Comparison of ENCODE assay signal across 8 cellular contexts in the genomic region with DNA sequence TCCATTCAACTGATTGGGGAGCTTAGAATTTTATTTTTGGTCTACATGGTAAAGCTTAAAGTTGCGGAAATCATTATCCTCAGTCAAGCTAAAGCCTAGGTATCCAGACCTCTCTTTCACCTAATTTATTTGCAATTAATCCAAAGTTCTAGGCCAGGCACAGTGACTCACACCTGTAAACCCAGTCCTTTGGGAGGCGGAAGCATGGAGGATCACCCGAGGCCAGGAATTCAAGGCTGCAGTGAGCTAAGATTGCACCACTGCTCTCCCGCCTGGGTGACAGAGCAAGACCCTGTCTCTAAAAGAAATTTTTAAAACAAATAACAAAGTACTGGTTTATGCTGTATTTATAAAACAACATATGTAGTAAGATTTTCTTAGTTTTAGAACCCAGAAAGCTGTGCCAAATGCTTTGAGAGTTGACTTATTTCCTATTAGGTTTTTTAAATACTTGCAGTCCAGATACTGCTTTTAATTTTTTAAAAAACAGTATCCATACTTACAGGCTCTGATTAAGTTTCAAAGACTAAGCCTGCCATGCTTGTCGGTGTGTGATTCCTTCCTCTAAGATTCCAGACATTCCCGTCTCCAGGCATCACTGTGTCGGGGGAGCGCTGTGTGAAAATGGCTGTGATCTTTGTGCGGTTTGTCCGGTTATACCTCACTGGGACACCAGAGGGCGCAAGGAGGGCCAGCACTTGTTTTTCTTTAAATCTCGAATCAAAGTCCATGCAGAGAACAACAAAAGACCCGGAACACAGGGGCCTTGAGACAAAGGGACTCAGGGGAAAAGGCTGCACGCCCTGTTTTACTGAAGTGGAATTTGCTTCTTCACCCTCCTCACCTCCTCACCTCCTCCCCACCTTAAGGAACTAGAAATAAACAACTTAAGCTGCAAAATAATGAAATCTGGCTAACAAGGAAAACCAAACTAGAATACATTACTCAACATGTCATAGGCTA. TPM values are rescaled to one million over a fixed set of nuclear protein-coding genes. Genes with fewer than 3 reads are reported as not detected.
DNase-seq lines count a peak whose midpoint lies in the region; FAIRE-seq and TF ChIP-seq lines count a peak whose summit lies in the region.

No MANE protein-coding gene starts in this region.

- H3K27ac ChIP-seq in endothelial cell of umbilical vein (ENCODE audit: insufficient read depth, low read depth, low read length), result peak overlapping the region; percentile 45

- no TSS peak for BruUV-seq in Caco-2 (replicated peaks; lab: Mats Ljungman, UMichigan)
- no TSS peak for BruUV-seq in endothelial cell of umbilical vein (replicated peaks; lab: Mats Ljungman, UMichigan)

- intact Hi-C loops in Caco-2 (cut with micrococcal nuclease; ENCODE audit: unreplicated experiment) (loop anchor here (1.0 to 2.0 kb wide), 5 partner anchors 13 to 66 kb away; no protein-coding TSS in a partner anchor), endothelial cell of umbilical vein (cut with micrococcal nuclease) (loop anchor here (1.0 to 2.0 kb wide), 9 partner anchors 13 to 508 kb away; a partner anchor contains a TSS)

- H3K36me3 Mint-ChIP-seq in Caco-2 (ENCODE audit: insufficient read depth, unreplicated experiment), result no peaks in the 10 kb centered on the region

- H3K36me3 ChIP-seq in Caco-2 (ENCODE audit: control insufficient read depth, insufficient read depth, low read length) (no peaks in the 10 kb centered on the region), endothelial cell of umbilical vein (ENCODE audit: control insufficient read depth in 2 of 2, extremely low read depth in 1 of 2, insufficient read depth in 2 of 2, low read length in 2 of 2) (no peaks in the 10 kb centered on the region)

- H3K4me1 ChIP-seq in Caco-2 (peaks cover 36% of the 10 kb centered on the region), endothelial cell of umbilical vein (ENCODE audit: control insufficient read depth, extremely low read depth, insufficient read depth, low read length) (peaks cover 4% of the 10 kb centered on the region)

- no peaks in the 10 kb centered on the region for H3K9me3 Mint-ChIP-seq in Caco-2 (ENCODE audit: unreplicated experiment)

- POLR2A ChIA-PET in Caco-2 (lab: Charles Lee), result interaction anchor here (0.6 to 1.8 kb wide), 3 partner anchors 10 to 26 kb away, joined by 3 to 6 read pairs (median 5); no protein-coding TSS in a partner anchor
- POLR2A ChIA-PET in endothelial cell of umbilical vein (lab: Charles Lee), result no interaction called here

- TF ChIP-seq CTCF in Caco-2 (IDR thresholded peaks at IDR 0.05; ENCODE audit: insufficient read depth in 1 of 2, low read depth in 1 of 2, low read length in 1 of 2, severe bottlenecking in 1 of 2, unreplicated experiment in 1 of 2), result peak; percentile 78 to 79
- TF ChIP-seq CTCF in GM20000 (IDR thresholded peaks at IDR 0.05; ENCODE audit: extremely low read depth, missing control alignments), result peak; percentile 73
- peak; percentile 83 to 89 for TF ChIP-seq CTCF in endothelial cell of umbilical vein (IDR thresholded peaks at IDR 0.05; ENCODE audit: extremely low read depth in 1 of 2, insufficient read depth in 1 of 2, low read depth in 1 of 2, low read length in 2 of 2)

- dilution Hi-C loops in endothelial cell of umbilical vein (cut with MboI; ENCODE audit: extremely low pct_ligation_motif_present, low sequenced_read_pairs), result no loop called here

- H3K4me3 Mint-ChIP-seq in Caco-2 (ENCODE audit: unreplicated experiment), result peak overlapping the region; percentile 54

- peak overlapping the region; percentile 80 for H2AFZ ChIP-seq in endothelial cell of umbilical vein (ENCODE audit: low read depth, low read length)

- CTCF ChIA-PET in Caco-2 (lab: Charles Lee) (interaction anchor here (0.6 to 2.3 kb wide), 9 partner anchors 10 to 154 kb away, joined by 3 to 26 read pairs (median 4); a partner anchor contains a TSS), endothelial cell of umbilical vein (lab: Charles Lee) (interaction anchor here (0.6 to 3.5 kb wide), 31 partner anchors 8 to 508 kb away, joined by 3 to 63 read pairs (median 4); a partner anchor contains a TSS)

- H3K27ac Mint-ChIP-seq in Caco-2 (ENCODE audit: unreplicated experiment), result peak overlapping the region; percentile 90

- peaks cover 23% of the 10 kb centered on the region for H3K4me1 Mint-ChIP-seq in Caco-2 (ENCODE audit: low read depth, unreplicated experiment)

- H3K79me2 ChIP-seq in endothelial cell of umbilical vein (ENCODE audit: control insufficient read depth, insufficient read depth, low read length), result no peaks in the 10 kb centered on the region

- H3K4me2 ChIP-seq in endothelial cell of umbilical vein (ENCODE audit: insufficient read depth, low read length), result peak overlapping the region; percentile 4

- H3K4me3 ChIP-seq in Caco-2 (ENCODE audit: low read depth, low read length), result no peak overlapping the region
- no peak overlapping the region for H3K4me3 ChIP-seq in endothelial cell of umbilical vein (replicated peaks in 1 of 3; ENCODE audit: insufficient read depth in 1 of 3, low read depth in 1 of 3, low read length in 3 of 3)

- FAIRE-seq in endothelial cell of umbilical vein (lab: Jason Lieb, UNC), result peak; percentile 98

- H3K27me3 Mint-ChIP-seq in Caco-2 (ENCODE audit: insufficient read depth, unreplicated experiment), result no peaks in the 10 kb centered on the region

- H3K9me1 ChIP-seq in endothelial cell of umbilical vein (replicated peaks; ENCODE audit: control insufficient read depth, extremely low read depth, insufficient read depth, low read length), result no peaks in the 10 kb centered on the region

- peak overlapping the region; percentile 65 for H3K9ac ChIP-seq in endothelial cell of umbilical vein (replicated peaks; ENCODE audit: extremely low read depth, insufficient read depth, low read length)

- H4K20me1 ChIP-seq in endothelial cell of umbilical vein (replicated peaks; ENCODE audit: control insufficient read depth, extremely low read depth, insufficient read depth, low read length), result no peaks in the 10 kb centered on the region

- DNase-seq in Caco-2 (peak; percentile 92 to 93), GM20000 (ENCODE audit: low spot score) (peak; percentile 73), HT-29 (ENCODE audit: low spot score) (peak; percentile 95), NK-92 (lab: John Stamatoyannopoulos, UW; ENCODE audit: unreplicated experiment) (peak; percentile 49), endothelial cell of umbilical vein (ENCODE audit: low read depth, low spot score) (peak; percentile 96), middle frontal gyrus (ENCODE audit: extremely low spot score, low spot score) (peak; percentile 77)
- peak; percentile 55 for DNase-seq in activated CD8-positive, alpha-beta memory T cell treated with anti-CD3 and anti-CD28 coated beads, Interleukin-2, amount 50 U/mL, for 1 hour (ENCODE audit: extremely low read depth)
- DNase-seq in stimulated activated CD8-positive, alpha-beta memory T cell treated with anti-CD3 and anti-CD28 coated beads, Interleukin-2, amount 100 ng/mL, for 48 hours (ENCODE audit: low read depth in 2 of 2), result peak; percentile 54 to 73

- H3K9me3 ChIP-seq in Caco-2, result no peaks in the 10 kb centered on the region
- H3K9me3 ChIP-seq in endothelial cell of umbilical vein (replicated peaks; ENCODE audit: control insufficient read depth, insufficient read depth, low read length), result no peaks in the 10 kb centered on the region

- no peak for TF ChIP-seq POLR2A in endothelial cell of umbilical vein (IDR thresholded peaks at IDR 0.05; ENCODE audit: low read depth, low read length)

- H3K27me3 ChIP-seq in Caco-2 (replicated peaks; ENCODE audit: control insufficient read depth, insufficient read depth, low read length) (no peaks in the 10 kb centered on the region), endothelial cell of umbilical vein (ENCODE audit: control insufficient read depth in 2 of 2, insufficient read depth in 2 of 2, low read length in 2 of 2) (no peaks in the 10 kb centered on the region)

TF ChIP-seq in endothelial cell of umbilical vein, 7 proteins besides CTCF, POLR2A, EP300 and RAD21:
- TF ChIP-seq FOS (IDR thresholded peaks at IDR 0.05; ENCODE audit: borderline replicate concordance, insufficient read depth, low read length), result no peak
- peak; percentile 41 for TF ChIP-seq POLR2AphosphoS5 (IDR thresholded peaks at IDR 0.05; ENCODE audit: insufficient read depth, low read depth, low read length)
- TF ChIP-seq, protein P1, sequence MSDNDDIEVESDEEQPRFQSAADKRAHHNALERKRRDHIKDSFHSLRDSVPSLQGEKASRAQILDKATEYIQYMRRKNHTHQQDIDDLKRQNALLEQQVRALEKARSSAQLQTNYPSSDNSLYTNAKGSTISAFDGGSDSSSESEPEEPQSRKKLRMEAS (IDR thresholded peaks at IDR 0.05; ENCODE audit: insufficient read depth, insufficient read length), result no peak
- no peak for TF ChIP-seq EZH2 (IDR thresholded peaks at IDR 0.05; ENCODE audit: borderline replicate concordance, low read depth, low read length, severe bottlenecking)
TF ChIP-seq in endothelial cell of umbilical vein: peak in this region for 1.

RNA-seq across cellular contexts. Expression of a gene that starts 24.6 kb away (rescaled TPM):
- total RNA-seq in Caco-2 (2022), result 203 and 212 TPM in 2 replicates
- 158 and 176 TPM in 2 replicates for total RNA-seq in HT-29 (2014; rRNA removed; shearing (Covaris generic))
- total RNA-seq in endothelial cell of umbilical vein, result 139 and 150 TPM in 2 replicates
- polyA plus RNA-seq in endothelial cell of umbilical vein, result 19.5 and 27.8 TPM in 2 replicates
- polyA plus RNA-seq in endothelial cell of umbilical vein (2011; cell fraction: cytosol; rRNA removed), result 40.8 and 43.5 TPM in 2 replicates
- 44.9 and 71.1 TPM in 2 replicates for polyA plus RNA-seq in endothelial cell of umbilical vein (2011; cell fraction: nucleus; rRNA removed)
- 40.5 and 82.5 TPM in 2 replicates for polyA plus RNA-seq in endothelial cell of umbilical vein (2012)
- polyA minus RNA-seq in endothelial cell of umbilical vein, result 28.6 and 31.0 TPM in 2 replicates
- polyA minus RNA-seq in endothelial cell of umbilical vein (2011; cell fraction: cytosol; rRNA and poly(A)+ RNA removed), result 121 TPM
- 54.9 and 69.5 TPM in 2 replicates for polyA minus RNA-seq in endothelial cell of umbilical vein (2011; cell fraction: nucleus; rRNA and poly(A)+ RNA removed)
